ENCODE assay signal across 8 cellular contexts in the genomic region with DNA sequence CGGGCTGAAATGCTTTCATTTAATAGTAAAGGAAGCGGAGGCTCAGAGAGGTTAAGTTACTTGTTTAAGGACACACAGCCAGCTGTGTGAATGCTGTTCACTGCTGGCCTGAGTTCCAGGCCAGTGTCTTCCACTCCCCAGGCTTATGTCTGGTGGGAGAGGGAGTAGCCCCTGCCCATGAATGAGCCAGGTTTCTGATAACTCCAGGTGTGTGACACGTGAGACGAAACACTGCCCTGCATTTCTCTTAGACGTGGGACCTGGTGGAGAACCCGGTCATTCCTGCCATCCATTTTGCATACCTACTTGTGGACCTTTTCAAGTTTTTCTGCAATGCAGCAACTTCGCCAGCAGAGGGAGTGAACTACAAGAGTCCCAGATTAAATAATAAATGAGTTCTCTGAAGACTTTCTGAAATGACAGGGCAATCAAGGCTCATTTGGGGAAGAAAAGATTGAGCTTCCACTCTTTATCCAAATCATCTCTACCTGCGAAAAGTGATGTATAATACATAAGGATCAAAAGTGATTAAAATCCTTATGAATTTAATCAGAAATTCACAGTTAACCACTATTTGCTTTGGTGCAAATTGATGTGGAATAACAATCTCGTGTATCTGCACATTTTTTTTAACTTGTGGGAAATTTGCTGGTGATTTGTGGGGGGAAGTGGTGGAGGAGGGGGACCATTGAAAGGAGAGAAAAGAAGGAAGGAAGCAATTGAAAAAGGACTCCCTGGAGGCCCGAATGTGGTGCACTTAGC.
A peak's percentile ranks its signal among the peaks of the same experiment; 100 is the strongest.
DNase-seq lines count a peak whose midpoint lies in the region; ATAC-seq and TF ChIP-seq lines count a peak whose summit lies in the region.

No MANE protein-coding gene starts in this region.

- H3K27me3 Mint-ChIP-seq in naive thymus-derived CD8-positive, alpha-beta T cell, result peaks cover 0 to 16% (median 3%) of the 10 kb centered on the region in 5 donors

- no peaks in the 10 kb centered on the region for H3K9me3 Mint-ChIP-seq in naive thymus-derived CD8-positive, alpha-beta T cell

- peaks cover 0 to 2% (median 0%) of the 10 kb centered on the region in 4 donors for H3K4me1 Mint-ChIP-seq in naive thymus-derived CD8-positive, alpha-beta T cell

- no peaks in the 10 kb centered on the region for H3K36me3 Mint-ChIP-seq in naive thymus-derived CD8-positive, alpha-beta T cell

- DNase-seq in GM20000 (ENCODE audit: low spot score) (peak; percentile 76), NCI-H226 (peak; percentile 37), erythroblast (lab: John Stamatoyannopoulos, UW) (peak; percentile 51 to 63), uterus (peak in 1 of 2 donors; percentile 43)
- DNase-seq in activated CD4-positive, alpha-beta T cell treated with anti-CD3 and anti-CD28 coated beads for 48 hours, result peak; percentile 61
- peak in 9 of 10 donors; percentile 15 to 72 (median 44) for DNase-seq in naive thymus-derived CD8-positive, alpha-beta T cell
- no peak for DNase-seq in activated CD4-positive, CD25-positive, alpha-beta regulatory T cell treated with anti-CD3 and anti-CD28 coated beads, Interleukin-2, amount 50 U/mL, for 72 hours

- H3K4me3 Mint-ChIP-seq in naive thymus-derived CD8-positive, alpha-beta T cell, result no peak overlapping the region

- POLR2A ChIA-PET in naive thymus-derived CD8-positive, alpha-beta T cell (lab: Charles Lee), result no interaction called here

- no peaks in the 10 kb centered on the region for H3K36me3 ChIP-seq in uterus

- no peaks in the 10 kb centered on the region for H3K9me3 ChIP-seq in uterus

- intact Hi-C loops in uterus (cut with DNase I; ENCODE audit: low total_unique reads), result no loop called here

- TF ChIP-seq POLR2A in erythroblast (IDR thresholded peaks at IDR 0.05; ENCODE audit: low read length) (no peak), uterus (IDR thresholded peaks at IDR 0.05) (no peak)

- no peak for ATAC-seq in naive thymus-derived CD8-positive, alpha-beta T cell

- TF ChIP-seq CTCF in C4-2B (conservative IDR thresholded peaks at IDR 0.05), result peak; percentile 84
- TF ChIP-seq CTCF in GM20000 (IDR thresholded peaks at IDR 0.05; ENCODE audit: extremely low read depth, missing control alignments), result peak; percentile 49
- peak; percentile 51 to 73 (median 62) for TF ChIP-seq CTCF in uterus (IDR thresholded peaks at IDR 0.05)

- H3K27me3 ChIP-seq in uterus, result no peaks in the 10 kb centered on the region

- H3K4me1 ChIP-seq in uterus, result no peaks in the 10 kb centered on the region

- no peak overlapping the region for H3K27ac ChIP-seq in C4-2B
- H3K27ac ChIP-seq in uterus, result no peak overlapping the region

- H3K27ac Mint-ChIP-seq in naive thymus-derived CD8-positive, alpha-beta T cell, result peak overlapping the region in 1 of 10 donors; percentile 7

- H3K4me3 ChIP-seq in uterus, result no peak overlapping the region
